ENCODE assay signal across 1 cellular context in genomic region chr7:94351703-94352102, GRCh38.
A peak's percentile ranks its signal among the peaks of the same experiment; 100 is the strongest.
TF ChIP-seq lines count a peak whose summit lies in the region.

No MANE protein-coding gene starts in this region.

TF ChIP-seq in GM12878, 131 proteins besides CTCF, POLR2A, EP300 and RAD21 (continued from another document):
- TF ChIP-seq ZBTB40 (IDR thresholded peaks at IDR 0.05; ENCODE audit: borderline replicate concordance), result peak; percentile 31; the same call in 1 of the 2 replicates
- TF ChIP-seq SRF (IDR thresholded peaks at IDR 0.05; ENCODE audit: low read depth in 2 of 2, low read length in 2 of 2), result no peak
